In genomic region chr6:118780728-118781127, GRCh38 we compare ENCODE assay signal across 14 cellular contexts.
"Had no signal": no experiment of that assay in that cellular context is flagged by ENCODE, and none has a peak within 500 bp of the region (broad histone marks: within the 10 kb centered on the region; RNA-seq: fewer than 3 reads in every experiment).

No MANE protein-coding gene starts in this region.

- H3K27me3 ChIP-seq: brain microvascular endothelial cell, gastroesophageal sphincter, heart right ventricle, ovary, stomach, testis had no signal

- ATAC-seq: activated T-helper 17 cell treated with anti-CD3 and anti-CD28 coated beads, Interleukin-2, amount 50 U/mL, for 72 hours; effector memory CD8-positive, alpha-beta T cell; gastroesophageal sphincter; heart right ventricle; left colon; lower lobe of right lung had no signal

- H3K4me3 ChIP-seq: gastroesophageal sphincter, heart right ventricle, lower lobe of right lung, ovary, stomach, testis had no signal

- H3K36me3 ChIP-seq: brain microvascular endothelial cell, gastroesophageal sphincter, heart right ventricle, lower lobe of right lung, ovary, stomach had no signal

- H3K9me3 ChIP-seq: gastroesophageal sphincter, heart right ventricle, lower lobe of right lung, ovary, stomach, testis had no signal

- DNase-seq: activated naive CD4-positive, alpha-beta T cell treated with Interleukin-2 at 50 U/mL for 16 hours; activated T-cell treated with anti-CD3 and anti-CD28 coated beads for 4 hours; anterior cingulate cortex; brain microvascular endothelial cell; effector memory CD8-positive, alpha-beta T cell; heart right ventricle; left colon; lower lobe of right lung; ovary; stimulated activated CD4-positive, alpha-beta T cell treated with anti-CD3 and anti-CD28 coated beads, Interleukin-1b, Interleukin-23, amount 100 ng/mL, for 48 hours; stomach; testis had no signal

- H3K27ac ChIP-seq: brain microvascular endothelial cell, gastroesophageal sphincter, heart right ventricle, lower lobe of right lung, ovary, stomach, testis had no signal
